ENCODE assay signal across 16 cellular contexts in the genomic region with DNA sequence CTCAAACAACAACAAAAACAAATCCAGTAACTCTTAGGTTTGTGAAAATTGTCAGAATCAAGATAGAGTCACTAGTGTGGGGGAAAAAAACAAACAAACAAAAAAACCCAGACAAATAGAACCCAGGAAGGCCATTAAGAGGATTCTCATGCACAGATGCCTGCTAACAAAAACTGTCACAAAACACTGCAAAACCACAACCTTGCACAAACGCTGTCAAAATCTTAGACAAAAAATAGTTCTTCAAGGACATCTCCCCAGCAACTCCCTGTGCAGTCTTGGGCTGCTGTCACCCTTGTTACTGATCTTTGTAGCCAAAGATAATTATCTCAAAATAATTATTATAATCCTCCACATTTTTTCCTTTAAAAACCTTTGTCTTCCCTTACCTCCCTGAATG. TPM values are rescaled to one million over a fixed set of nuclear protein-coding genes. Genes with fewer than 3 reads are reported as not detected.
DNase-seq lines count a peak whose midpoint lies in the region; ATAC-seq and TF ChIP-seq lines count a peak whose summit lies in the region.
"Had no signal": no experiment of that assay in that cellular context is flagged by ENCODE, and none has a peak within 500 bp of the region (broad histone marks: within the 10 kb centered on the region; RNA-seq: fewer than 3 reads in every experiment).

No MANE protein-coding gene starts in this region.

- WGBS in aorta, 2 donors: 41 to 50% methylated on average over 1 of the region's 1 CpG

- H3K4me3 ChIP-seq in PC-3 (ENCODE audit: low read length): no peak overlapping the region
- no peak overlapping the region for H3K4me3 ChIP-seq in muscle layer of colon (ENCODE audit: low read depth in 1 of 2, low read length in 2 of 2)
- H3K4me3 ChIP-seq in aorta (ENCODE audit: low read length in 2 of 2): no peak overlapping the region
- H3K4me3 ChIP-seq: GM23338 had no signal

- no peak for TF ChIP-seq CTCF in PC-3 (conservative IDR thresholded peaks at IDR 0.05; ENCODE audit: low read depth, low read length)
- TF ChIP-seq CTCF in activated CD8-positive, alpha-beta T cell treated with anti-CD3 and anti-CD28 coated beads for 36 hours (IDR thresholded peaks at IDR 0.05): no peak

- ATAC-seq in PC-3 (no peak), aorta (ENCODE audit: low FRiP score) (no peak), HG02759 (IDR thresholded peaks at IDR 0.05; ENCODE audit: unreplicated experiment) (no peak)
- ATAC-seq in activated CD8-positive, alpha-beta T cell treated with anti-CD3 and anti-CD28 coated beads for 36 hours: no peak
- ATAC-seq: activated naive CD4-positive, alpha-beta T cell treated with anti-CD3 and anti-CD28 coated beads, Interleukin-2, amount 50 U/mL, for 72 hours; GM23338; sciatic nerve; SK-N-SH treated with all-trans-retinoic acid at 6 μM for 48 hours had no signal

- H3K4me2 ChIP-seq in PC-3 (ENCODE audit: low read length): 0 out of 2 replicates have a peak overlapping the region, but pooled peaks have one; percentile 15
- H3K4me2 ChIP-seq: GM23338 had no signal

- POLR2A ChIA-PET in PC-3 (lab: Charles Lee; ENCODE audit: unreplicated experiment): no interaction called here
- POLR2A ChIA-PET in activated CD8-positive, alpha-beta T cell treated with anti-CD3 and anti-CD28 coated beads for 36 hours (lab: Charles Lee): interaction anchor here (0.7 kb wide), 1 partner anchor 34 kb away, joined by 3 read pairs; no protein-coding TSS in a partner anchor

- CTCF ChIA-PET in PC-3 (lab: Charles Lee): no interaction called here
- CTCF ChIA-PET in activated CD8-positive, alpha-beta T cell treated with anti-CD3 and anti-CD28 coated beads for 36 hours (lab: Charles Lee): no interaction called here

- H3K9ac ChIP-seq in PC-3 (ENCODE audit: low read length) (no peak overlapping the region), muscle layer of colon (ENCODE audit: low read length) (no peak overlapping the region)

- no peaks in the 10 kb centered on the region for H4K20me1 ChIP-seq in PC-3 (ENCODE audit: low read length)

- H3F3A ChIP-seq in PC-3 (ENCODE audit: low read length, unreplicated experiment): no peaks in the 10 kb centered on the region

- no peaks in the 10 kb centered on the region for H3K9me2 ChIP-seq in PC-3 (replicated peaks; ENCODE audit: low read length)

- H3K4me1 ChIP-seq in PC-3 (ENCODE audit: insufficient read depth, low read length) (peaks cover 38% of the 10 kb centered on the region), muscle layer of colon (ENCODE audit: insufficient read depth, low read length) (peaks cover 42% of the 10 kb centered on the region), aorta (ENCODE audit: control insufficient read depth in 1 of 2, insufficient read depth in 2 of 2, low read length in 2 of 2) (peaks cover 2 to 5% of the 10 kb centered on the region in 2 donors)

- H2AFZ ChIP-seq in PC-3 (ENCODE audit: low read length): no peak overlapping the region
- H2AFZ ChIP-seq: GM23338 had no signal

- no peaks in the 10 kb centered on the region for H3K36me3 ChIP-seq in PC-3 (ENCODE audit: low read depth, low read length)
- H3K36me3 ChIP-seq in muscle layer of colon (ENCODE audit: insufficient read depth, low read length): no peaks in the 10 kb centered on the region
- H3K36me3 ChIP-seq in aorta (ENCODE audit: control insufficient read depth in 1 of 2, insufficient read depth in 2 of 2, low read length in 1 of 2): no peaks in the 10 kb centered on the region

- H3K27ac Mint-ChIP-seq in activated naive CD8-positive, alpha-beta T cell: peak overlapping the region; percentile 52
- no peak overlapping the region for H3K27ac Mint-ChIP-seq in activated naive CD8-positive, alpha-beta T cell treated with anti-CD3 and anti-CD28 coated beads for 36 hours
- H3K27ac Mint-ChIP-seq in activated CD8-positive, alpha-beta T cell treated with anti-CD3 and anti-CD28 coated beads for 36 hours: no peak overlapping the region
- H3K27ac Mint-ChIP-seq: GM23338; stimulated activated naive CD8-positive, alpha-beta T cell treated with anti-CD3 and anti-CD28 coated beads, Interleukin-15, Interleukin-2, amounts not matched to agents 100 ng/mL and 50 ng/mL, for 24 hours had no signal

- H3K9me3 Mint-ChIP-seq in activated naive CD8-positive, alpha-beta T cell (ENCODE audit: low read depth): no peaks in the 10 kb centered on the region
- peaks cover 6% of the 10 kb centered on the region for H3K9me3 Mint-ChIP-seq in activated naive CD8-positive, alpha-beta T cell treated with anti-CD3 and anti-CD28 coated beads for 36 hours
- no peaks in the 10 kb centered on the region for H3K9me3 Mint-ChIP-seq in activated CD8-positive, alpha-beta T cell treated with anti-CD3 and anti-CD28 coated beads for 36 hours
- H3K9me3 Mint-ChIP-seq: GM23338; stimulated activated naive CD8-positive, alpha-beta T cell treated with anti-CD3 and anti-CD28 coated beads, Interleukin-15, Interleukin-2, amounts not matched to agents 100 ng/mL and 50 ng/mL, for 24 hours had no signal

- H3K27me3 ChIP-seq in PC-3 (ENCODE audit: low read length) (no peaks in the 10 kb centered on the region), muscle layer of colon (ENCODE audit: control insufficient read depth in 1 of 2, insufficient read depth in 2 of 2, low read length in 2 of 2) (no peaks in the 10 kb centered on the region), aorta (ENCODE audit: control insufficient read depth in 1 of 2, insufficient read depth in 2 of 2, low read length in 1 of 2) (no peaks in the 10 kb centered on the region)

- peaks cover 2% of the 10 kb centered on the region for H3K36me3 Mint-ChIP-seq in activated naive CD8-positive, alpha-beta T cell
- peaks cover 14% of the 10 kb centered on the region for H3K36me3 Mint-ChIP-seq in activated naive CD8-positive, alpha-beta T cell treated with anti-CD3 and anti-CD28 coated beads for 36 hours
- peaks cover 7% of the 10 kb centered on the region for H3K36me3 Mint-ChIP-seq in activated CD8-positive, alpha-beta T cell treated with anti-CD3 and anti-CD28 coated beads for 36 hours (ENCODE audit: low read depth)

- H3K27me3 Mint-ChIP-seq in activated naive CD8-positive, alpha-beta T cell: no peaks in the 10 kb centered on the region
- H3K27me3 Mint-ChIP-seq in activated naive CD8-positive, alpha-beta T cell treated with anti-CD3 and anti-CD28 coated beads for 36 hours: no peaks in the 10 kb centered on the region
- no peaks in the 10 kb centered on the region for H3K27me3 Mint-ChIP-seq in activated CD8-positive, alpha-beta T cell treated with anti-CD3 and anti-CD28 coated beads for 36 hours
- H3K27me3 Mint-ChIP-seq: stimulated activated naive CD8-positive, alpha-beta T cell treated with anti-CD3 and anti-CD28 coated beads, Interleukin-15, Interleukin-2, amounts not matched to agents 100 ng/mL and 50 ng/mL, for 24 hours had no signal

- no TSS peak for BruUV-seq in PC-3 (replicated peaks; lab: Mats Ljungman, UMichigan)

- intact Hi-C loops in PC-3 (cut with micrococcal nuclease) (no loop called here), aorta (cut with DNase I) (loop anchor here in 1 of 2 donors (5.0 kb wide), 1 partner anchor 35 kb away; no protein-coding TSS in a partner anchor)
- intact Hi-C loops in activated CD8-positive, alpha-beta T cell treated with anti-CD3 and anti-CD28 coated beads for 36 hours (cut with micrococcal nuclease): no loop called here

- H3K27ac ChIP-seq in PC-3 (ENCODE audit: low read length): no peak overlapping the region
- H3K27ac ChIP-seq in muscle layer of colon (ENCODE audit: low read depth, low read length): peak overlapping the region; percentile 72
- peak overlapping the region; percentile 36 to 76 for H3K27ac ChIP-seq in aorta (ENCODE audit: low read depth in 1 of 2, low read length in 2 of 2)

- H3K79me2 ChIP-seq in PC-3 (ENCODE audit: low read length): peaks cover 45% of the 10 kb centered on the region

- no peak overlapping the region for H3K4me3 Mint-ChIP-seq in activated naive CD8-positive, alpha-beta T cell
- H3K4me3 Mint-ChIP-seq in activated naive CD8-positive, alpha-beta T cell treated with anti-CD3 and anti-CD28 coated beads for 36 hours: no peak overlapping the region
- H3K4me3 Mint-ChIP-seq in activated CD8-positive, alpha-beta T cell treated with anti-CD3 and anti-CD28 coated beads for 36 hours: no peak overlapping the region
- H3K4me3 Mint-ChIP-seq: GM23338; stimulated activated naive CD8-positive, alpha-beta T cell treated with anti-CD3 and anti-CD28 coated beads, Interleukin-15, Interleukin-2, amounts not matched to agents 100 ng/mL and 50 ng/mL, for 24 hours had no signal

- H3K9me3 ChIP-seq in PC-3 (ENCODE audit: low read length) (no peaks in the 10 kb centered on the region), muscle layer of colon (ENCODE audit: low read length) (no peaks in the 10 kb centered on the region), aorta (ENCODE audit: control insufficient read depth, low read length) (no peaks in the 10 kb centered on the region)

- peaks cover 32% of the 10 kb centered on the region for H3K4me1 Mint-ChIP-seq in activated naive CD8-positive, alpha-beta T cell (ENCODE audit: low read depth)
- peaks cover 27% of the 10 kb centered on the region for H3K4me1 Mint-ChIP-seq in activated naive CD8-positive, alpha-beta T cell treated with anti-CD3 and anti-CD28 coated beads for 36 hours
- peaks cover 25% of the 10 kb centered on the region for H3K4me1 Mint-ChIP-seq in activated CD8-positive, alpha-beta T cell treated with anti-CD3 and anti-CD28 coated beads for 36 hours (ENCODE audit: low read depth)

- DNase-seq in activated naive CD8-positive, alpha-beta T cell treated with anti-CD3 and anti-CD28 coated beads for 36 hours: no peak
- DNase-seq in PC-3: no peak
- DNase-seq in aorta: no peak
- DNase-seq in hepatic stellate cell (ENCODE audit: low spot score): no peak
- DNase-seq in activated CD8-positive, alpha-beta T cell treated with anti-CD3 and anti-CD28 coated beads for 36 hours: no peak
- DNase-seq: activated T-cell treated with anti-CD3 and anti-CD28 coated beads for 4 hours, MM.1S, NCI-H524 treated with DMSO at 0.1 percent for 48 hours had no signal

RNA-seq across cellular contexts. Expression of gene ZBED5, which starts 4.6 kb away (rescaled TPM):
- 10 to 100 TPM; 34.6 to 36.2 TPM for total RNA-seq in activated naive CD8-positive, alpha-beta T cell treated with anti-CD3 and anti-CD28 coated beads for 36 hours
- 19.5 and 21.0 TPM in 2 replicates for total RNA-seq in PC-3 (2014; rRNA removed)
- 10 to 100 TPM; 48.4 to 63.8 TPM for total RNA-seq in aorta
- polyA plus RNA-seq in aorta: 10 to 100 TPM; 16.5 to 58.8 TPM
- 10 to 100 TPM; 35.7 to 36.7 TPM for total RNA-seq in activated CD8-positive, alpha-beta T cell treated with anti-CD3 and anti-CD28 coated beads for 36 hours

RNA-seq across cellular contexts. Expression of gene EIF4G2, which starts 53.7 kb away (rescaled TPM):
- 1,000 to 10,000 TPM; 1,373 to 1,478 TPM for total RNA-seq in activated naive CD8-positive, alpha-beta T cell treated with anti-CD3 and anti-CD28 coated beads for 36 hours
- 999 and 1,007 TPM in 2 replicates for total RNA-seq in PC-3 (2014; rRNA removed)
- 100 to 1,000 TPM; 615 to 752 TPM for total RNA-seq in aorta
- polyA plus RNA-seq in aorta: 100 to 1,000 TPM; 265 to 269 TPM
- 100 to 1,000 TPM; 757 to 842 TPM for total RNA-seq in activated CD8-positive, alpha-beta T cell treated with anti-CD3 and anti-CD28 coated beads for 36 hours
